15 cellular contexts compared by ENCODE assay signal in the genomic region with DNA sequence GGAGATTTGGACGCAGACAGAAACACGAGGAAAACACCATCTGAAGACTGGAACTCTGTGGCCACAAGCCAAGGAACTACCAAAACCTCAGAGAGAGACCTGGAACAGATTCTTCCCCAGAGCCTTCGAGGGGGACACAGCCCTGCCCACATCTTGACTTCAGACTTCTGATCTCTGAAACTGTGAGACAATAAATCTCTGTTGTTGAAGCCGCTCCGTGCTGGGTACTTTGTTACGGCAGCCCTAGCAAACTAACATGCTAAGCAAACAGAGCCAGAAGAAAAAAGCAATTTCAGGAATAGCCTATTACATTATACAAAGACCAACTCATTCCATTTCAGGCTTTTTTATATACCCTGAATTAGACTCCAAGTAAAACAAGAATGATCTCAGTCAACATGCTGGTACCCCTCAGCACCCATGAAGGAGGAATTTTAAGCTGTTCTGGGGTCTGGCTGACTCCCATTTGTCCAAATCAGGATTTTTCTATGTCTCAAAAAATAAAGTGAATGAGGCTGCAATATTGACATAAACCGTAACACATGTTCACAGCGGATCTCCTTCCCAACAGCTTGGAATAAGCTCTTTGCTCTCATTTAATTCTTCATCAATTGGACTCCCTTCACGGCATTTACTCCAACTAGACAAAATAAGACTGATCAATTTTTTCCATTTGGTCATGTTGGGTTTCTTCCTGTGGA.
DNase-seq lines count a peak whose midpoint lies in the region; ATAC-seq, FAIRE-seq and TF ChIP-seq lines count a peak whose summit lies in the region.
"Had no signal": no experiment of that assay in that cellular context is flagged by ENCODE, and none has a peak within 500 bp of the region (broad histone marks: within the 10 kb centered on the region; RNA-seq: fewer than 3 reads in every experiment).

No MANE protein-coding gene starts in this region.

- intact Hi-C loops in HepG2 (cut with micrococcal nuclease; ENCODE audit: unreplicated experiment) (no loop called here), right lobe of liver (cut with DNase I) (no loop called here), vagina (cut with DNase I) (no loop called here), lower lobe of right lung (cut with DNase I) (no loop called here)

- H3K27ac ChIP-seq in HepG2 (ENCODE audit: extremely low read length, insufficient read depth, low read length) (no peak overlapping the region), right lobe of liver (no peak overlapping the region), vagina (peak overlapping the region; percentile 52), lower lobe of right lung (no peak overlapping the region)
- H3K27ac ChIP-seq: PC-9 had no signal

- 69% methylated on average over 9 of the region's 9 CpGs for WGBS in HepG2 (ENCODE audit: low lambda C conversion rate)
- 64% methylated on average over 9 of the region's 9 CpGs for WGBS in right lobe of liver (ENCODE audit: insufficient coverage, low coverage, low lambda C conversion rate, missing lambda C conversion rate)

- TF ChIP-seq CTCF in HepG2 (CRISPR knock-in tag; IDR thresholded peaks at IDR 0.05) (no peak), right lobe of liver (IDR thresholded peaks at IDR 0.05) (no peak), vagina (IDR thresholded peaks at IDR 0.05) (no peak), lower lobe of right lung (IDR thresholded peaks at IDR 0.05) (no peak), D721Med (IDR thresholded peaks at IDR 0.05; ENCODE audit: insufficient read depth, missing control alignments) (no peak)

- TF ChIP-seq EP300 in HepG2 (IDR thresholded peaks at IDR 0.05; ENCODE audit: low read depth in 2 of 2, low read length in 2 of 2) (no peak), HepG2 (CRISPR knock-in tag; IDR thresholded peaks at IDR 0.05; ENCODE audit: borderline replicate concordance) (no peak)

- H2AFZ ChIP-seq in HepG2 (ENCODE audit: low read length): no peak overlapping the region
- H2AFZ ChIP-seq: PC-9 had no signal

- BruUV-seq in HepG2 (replicated peaks; lab: Mats Ljungman, UMichigan): no TSS peak

- no peak overlapping the region for H3K4me3 Mint-ChIP-seq in natural killer cell treated with Interleukin-12 subunit alpha and Interleukin-12 subunit beta and Interleukin-15 and Interleukin-18, amount 100 ng/mL, for 72 hours
- H3K4me3 Mint-ChIP-seq: activated CD4-positive, alpha-beta memory T cell treated with anti-CD3 and anti-CD28 coated beads, Interleukin-2, amount 10 ng/mL, durations not matched to agents 7 days and 5 days had no signal

- in situ Hi-C loops in HepG2 (cut with HindIII; ENCODE audit: extremely low pct_ligation_motif_present, low pct_unique_long_range_greater_than_20kb): loop anchor here (25.0 kb wide), 1 partner anchor 685 kb away; no protein-coding TSS in a partner anchor

- TF ChIP-seq POLR2A in HepG2 (IDR thresholded peaks at IDR 0.05; ENCODE audit: insufficient read depth in 1 of 2, low read depth in 2 of 2, low read length in 2 of 2) (no peak), right lobe of liver (IDR thresholded peaks at IDR 0.05) (no peak), vagina (IDR thresholded peaks at IDR 0.05) (no peak)

- DNase-seq in HepG2 (ENCODE audit: low spot score) (no peak), right lobe of liver (no peak), vagina (ENCODE audit: extremely low spot score in 2 of 2) (no peak), lower lobe of right lung (no peak), D721Med (ENCODE audit: insufficient read length, low spot score) (no peak), COLO668 (lab: John Stamatoyannopoulos, UW; ENCODE audit: unreplicated experiment) (no peak)
- no peak for DNase-seq in natural killer cell treated with Interleukin-12 subunit alpha and Interleukin-12 subunit beta and Interleukin-15 and Interleukin-18, amount 100 ng/mL, for 72 hours (ENCODE audit: low spot score)
- DNase-seq: activated CD4-positive, alpha-beta memory T cell treated with anti-CD3 and anti-CD28 coated beads, Interleukin-2, amount 10 ng/mL, durations not matched to agents 7 days and 5 days; activated gamma-delta T cell treated with Interleukin-2 at 50 U/mL for 16 hours; NCI-H1694; PC-9; stimulated activated CD4-positive, alpha-beta T cell treated with anti-CD3 and anti-CD28 coated beads, Interleukin-2, amount 100 ng/mL, for 24 hours; stimulated activated CD8-positive, alpha-beta memory T cell treated with anti-CD3 and anti-CD28 coated beads, Interleukin-4, amount 100 ng/mL, for 48 hours had no signal

- H3K27me3 Mint-ChIP-seq in natural killer cell treated with Interleukin-12 subunit alpha and Interleukin-12 subunit beta and Interleukin-15 and Interleukin-18, amount 100 ng/mL, for 72 hours: no peaks in the 10 kb centered on the region
- H3K27me3 Mint-ChIP-seq: activated CD4-positive, alpha-beta memory T cell treated with anti-CD3 and anti-CD28 coated beads, Interleukin-2, amount 10 ng/mL, durations not matched to agents 7 days and 5 days had no signal

- H3K9ac ChIP-seq in HepG2 (ENCODE audit: insufficient read depth, low read depth, low read length) (no peak overlapping the region), endocrine pancreas (ENCODE audit: control insufficient read depth, insufficient read depth, low read length) (no peak overlapping the region)

- H3K9me3 Mint-ChIP-seq in natural killer cell treated with Interleukin-12 subunit alpha and Interleukin-12 subunit beta and Interleukin-15 and Interleukin-18, amount 100 ng/mL, for 72 hours: no peaks in the 10 kb centered on the region
- H3K9me3 Mint-ChIP-seq: activated CD4-positive, alpha-beta memory T cell treated with anti-CD3 and anti-CD28 coated beads, Interleukin-2, amount 10 ng/mL, durations not matched to agents 7 days and 5 days had no signal

- H3K4me2 ChIP-seq in HepG2 (ENCODE audit: low read depth, low read length): no peak overlapping the region
- H3K4me2 ChIP-seq: PC-9 had no signal

- no peaks in the 10 kb centered on the region for H3K36me3 Mint-ChIP-seq in natural killer cell treated with Interleukin-12 subunit alpha and Interleukin-12 subunit beta and Interleukin-15 and Interleukin-18, amount 100 ng/mL, for 72 hours

- ATAC-seq in HepG2: no peak
- ATAC-seq in right lobe of liver: no peak
- ATAC-seq in natural killer cell treated with Interleukin-12 subunit alpha and Interleukin-12 subunit beta and Interleukin-15 and Interleukin-18, amount 100 ng/mL, for 72 hours: no peak
- ATAC-seq in lower lobe of right lung: no peak

- FAIRE-seq in HepG2 (lab: Jason Lieb, UNC) (no peak), D721Med (lab: Jason Lieb, UNC) (no peak)
- FAIRE-seq: frontal cortex had no signal

- H3K4me3 ChIP-seq in HepG2 (replicated peaks in 1 of 3; ENCODE audit: insufficient read depth in 1 of 3, low read depth in 2 of 3, low read length in 3 of 3) (no peak overlapping the region), right lobe of liver (no peak overlapping the region), endocrine pancreas (ENCODE audit: control insufficient read depth, insufficient read depth, low read length) (peak overlapping the region; percentile 6), vagina (no peak overlapping the region), lower lobe of right lung (no peak overlapping the region)
- H3K4me3 ChIP-seq: PC-9 had no signal

- peaks cover 24% of the 10 kb centered on the region; the same call in 1 of the 2 replicates for H4K20me1 ChIP-seq in HepG2 (ENCODE audit: insufficient read depth, low read length)

- TF ChIP-seq RAD21 in HepG2 (CRISPR knock-in tag; IDR thresholded peaks at IDR 0.05): no peak

- H3K27me3 ChIP-seq in HepG2 (ENCODE audit: control insufficient read depth in 1 of 2, insufficient read depth in 2 of 2, low read length in 2 of 2) (no peaks in the 10 kb centered on the region), right lobe of liver (no peaks in the 10 kb centered on the region), endocrine pancreas (ENCODE audit: control insufficient read depth, insufficient read depth, low read length) (no peaks in the 10 kb centered on the region), vagina (no peaks in the 10 kb centered on the region), lower lobe of right lung (ENCODE audit: low read depth) (no peaks in the 10 kb centered on the region)

- peak overlapping the region; percentile 76 to 94 for H3K27ac Mint-ChIP-seq in natural killer cell treated with Interleukin-12 subunit alpha and Interleukin-12 subunit beta and Interleukin-15 and Interleukin-18, amount 100 ng/mL, for 72 hours
- H3K27ac Mint-ChIP-seq: activated CD4-positive, alpha-beta memory T cell treated with anti-CD3 and anti-CD28 coated beads, Interleukin-2, amount 10 ng/mL, durations not matched to agents 7 days and 5 days had no signal

- H3K4me1 Mint-ChIP-seq in natural killer cell treated with Interleukin-12 subunit alpha and Interleukin-12 subunit beta and Interleukin-15 and Interleukin-18, amount 100 ng/mL, for 72 hours (ENCODE audit: low read depth in 2 of 2): peaks cover 25 to 42% of the 10 kb centered on the region in 2 donors
- H3K4me1 Mint-ChIP-seq: activated CD4-positive, alpha-beta memory T cell treated with anti-CD3 and anti-CD28 coated beads, Interleukin-2, amount 10 ng/mL, durations not matched to agents 7 days and 5 days had no signal

- CTCF ChIA-PET in HepG2 (lab: Yijun Ruan, JAX; ENCODE audit: low intra/inter-chr PET ratio, low total read pairs): no interaction called here

- no peaks in the 10 kb centered on the region for H3K9me3 ChIP-seq in HepG2 (ENCODE audit: low read length)
- no peaks in the 10 kb centered on the region for H3K9me3 ChIP-seq in right lobe of liver
- H3K9me3 ChIP-seq in endocrine pancreas (ENCODE audit: control insufficient read depth, low read length): no peaks in the 10 kb centered on the region
- H3K9me3 ChIP-seq in vagina: no peaks in the 10 kb centered on the region
- no peaks in the 10 kb centered on the region for H3K9me3 ChIP-seq in lower lobe of right lung

- H3K79me2 ChIP-seq in HepG2 (ENCODE audit: insufficient read depth, low read length): peaks cover 43% of the 10 kb centered on the region

- H3K36me3 ChIP-seq in HepG2 (replicated peaks in 1 of 2; ENCODE audit: control insufficient read depth in 1 of 2, insufficient read depth in 2 of 2, low read length in 2 of 2) (peaks cover 13 to 18% of the 10 kb centered on the region in 2 experiments), right lobe of liver (no peaks in the 10 kb centered on the region), endocrine pancreas (ENCODE audit: control insufficient read depth, insufficient read depth, low read length) (no peaks in the 10 kb centered on the region), vagina (no peaks in the 10 kb centered on the region), lower lobe of right lung (no peaks in the 10 kb centered on the region)

- H3K4me1 ChIP-seq in HepG2 (ENCODE audit: insufficient read depth, low read length): peaks cover 48% of the 10 kb centered on the region
- peaks cover 0 to 15% (median 0%) of the 10 kb centered on the region in 4 donors for H3K4me1 ChIP-seq in right lobe of liver
- H3K4me1 ChIP-seq in endocrine pancreas (ENCODE audit: control insufficient read depth, insufficient read depth, low read length): peaks cover 7% of the 10 kb centered on the region
- peaks cover 60% of the 10 kb centered on the region for H3K4me1 ChIP-seq in vagina
- H3K4me1 ChIP-seq in lower lobe of right lung: peaks cover 9% of the 10 kb centered on the region

- POLR2A ChIA-PET in HepG2 (lab: Yijun Ruan, JAX): interaction anchor here (0.9 kb wide), 1 partner anchor 189 kb away, joined by 3 read pairs; no protein-coding TSS in a partner anchor

TF ChIP-seq in HepG2, 621 proteins besides CTCF, POLR2A, EP300 and RAD21 (continues in another document):
- TF ChIP-seq RBM22 (optimal IDR thresholded peaks at IDR 0.05; ENCODE audit: low read length): peak; percentile 26
